23 cellular contexts compared by ENCODE assay signal in the genomic region with DNA sequence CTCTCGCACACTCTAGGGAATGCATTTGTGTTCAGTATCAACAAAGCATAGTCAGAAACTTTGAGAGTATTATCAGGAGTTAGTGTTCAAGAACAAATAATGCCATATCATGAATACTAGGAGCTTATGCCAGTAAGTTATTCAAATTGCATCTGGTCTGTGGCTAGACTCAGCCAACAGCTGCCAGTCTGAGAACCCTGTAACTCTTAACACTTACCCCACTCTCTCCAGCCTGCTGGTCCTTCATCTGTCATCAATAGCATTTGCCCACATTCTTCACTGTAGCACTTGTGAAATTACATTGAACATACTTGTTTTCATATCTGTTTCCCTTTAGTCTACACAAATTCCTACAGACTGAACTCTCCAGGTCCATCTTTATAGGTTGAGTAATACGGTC.
DNase-seq lines count a peak whose midpoint lies in the region; ATAC-seq and TF ChIP-seq lines count a peak whose summit lies in the region.
"Had no signal": no experiment of that assay in that cellular context is flagged by ENCODE, and none has a peak within 500 bp of the region (broad histone marks: within the 10 kb centered on the region; RNA-seq: fewer than 3 reads in every experiment).

No MANE protein-coding gene starts in this region.

- intact Hi-C loops in activated CD4-positive, alpha-beta memory T cell treated with anti-CD3 and anti-CD28 coated beads for 36 hours (cut with micrococcal nuclease), result no loop called here

- peak overlapping the region; percentile 53 for H2AFZ ChIP-seq in smooth muscle cell (ENCODE audit: low read depth)
- H2AFZ ChIP-seq: GM23338 had no signal

- ATAC-seq in HG03565 (IDR thresholded peaks at IDR 0.05; ENCODE audit: unreplicated experiment), result no peak
- no peak for ATAC-seq in HG02970 (IDR thresholded peaks at IDR 0.05; ENCODE audit: low FRiP score, unreplicated experiment)
- ATAC-seq: A549, GM12878, GM23338, HCT116 had no signal

- no peaks in the 10 kb centered on the region for H3F3A ChIP-seq in smooth muscle cell (ENCODE audit: low read depth)

- TF ChIP-seq CTCF in fibroblast of pulmonary artery (IDR thresholded peaks at IDR 0.05; ENCODE audit: low read length, missing control alignments), result no peak
- no peak for TF ChIP-seq CTCF in nephron (IDR thresholded peaks at IDR 0.05; ENCODE audit: unreplicated experiment in 3 of 3)
- no peak for TF ChIP-seq CTCF in smooth muscle cell (IDR thresholded peaks at IDR 0.05; ENCODE audit: borderline replicate concordance, insufficient read depth, poor library complexity, severe bottlenecking)

- peaks cover 20% of the 10 kb centered on the region for H3K4me1 Mint-ChIP-seq in nephron
- H3K4me1 Mint-ChIP-seq in activated CD4-positive, alpha-beta memory T cell treated with anti-CD3 and anti-CD28 coated beads for 36 hours (ENCODE audit: low read depth), result no peaks in the 10 kb centered on the region
- H3K4me1 Mint-ChIP-seq: B cell; CD8-positive, alpha-beta memory T cell; GM23338; H9 had no signal

- H3K79me2 ChIP-seq in smooth muscle cell (ENCODE audit: low read depth), result no peaks in the 10 kb centered on the region

- DNase-seq in LHCN-M2 (ENCODE audit: low read depth), result peak; percentile 70
- DNase-seq in fibroblast of pulmonary artery (ENCODE audit: low read depth), result peak; percentile 4
- DNase-seq in smooth muscle cell (lab: John Stamatoyannopoulos, UW; ENCODE audit: unreplicated experiment), result no peak
- DNase-seq in activated CD4-positive, alpha-beta memory T cell treated with anti-CD3 and anti-CD28 coated beads for 36 hours, result no peak
- DNase-seq: 8988T; ACHN; CD4-positive, alpha-beta T cell; CD8-positive, alpha-beta memory T cell; DMS 273 treated with DMSO at 0.1 percent for 48 hours; DMS79; EL; GDM1; H9 had no signal

- no peak overlapping the region for H3K9ac ChIP-seq in smooth muscle cell (ENCODE audit: low read depth)
- H3K9ac ChIP-seq: BLaER1 had no signal

- H3K27ac Mint-ChIP-seq in nephron, result peak overlapping the region; percentile 9 to 58 (median 38)
- H3K27ac Mint-ChIP-seq in activated CD4-positive, alpha-beta memory T cell treated with anti-CD3 and anti-CD28 coated beads for 36 hours, result no peak overlapping the region
- H3K27ac Mint-ChIP-seq: B cell; CD4-positive, alpha-beta T cell; CD8-positive, alpha-beta memory T cell; GM23338; H9 had no signal

- H3K36me3 Mint-ChIP-seq in nephron (ENCODE audit: low read depth), result no peaks in the 10 kb centered on the region
- no peaks in the 10 kb centered on the region for H3K36me3 Mint-ChIP-seq in activated CD4-positive, alpha-beta memory T cell treated with anti-CD3 and anti-CD28 coated beads for 36 hours
- H3K36me3 Mint-ChIP-seq: CD8-positive, alpha-beta memory T cell had no signal

- POLR2A ChIA-PET in activated CD4-positive, alpha-beta memory T cell treated with anti-CD3 and anti-CD28 coated beads for 36 hours (lab: Charles Lee), result no interaction called here

- no peak overlapping the region for H3K27ac ChIP-seq in smooth muscle cell (ENCODE audit: low read depth)
- H3K27ac ChIP-seq: A549, BLaER1, C4-2B had no signal

- H3K27me3 ChIP-seq in smooth muscle cell (ENCODE audit: low read depth), result no peaks in the 10 kb centered on the region
- H3K27me3 ChIP-seq: BLaER1 had no signal

- peaks cover 2% of the 10 kb centered on the region for H3K9me3 Mint-ChIP-seq in nephron
- peaks cover 16% of the 10 kb centered on the region for H3K9me3 Mint-ChIP-seq in activated CD4-positive, alpha-beta memory T cell treated with anti-CD3 and anti-CD28 coated beads for 36 hours

- no peaks in the 10 kb centered on the region for H3K36me3 ChIP-seq in smooth muscle cell (ENCODE audit: low read depth)
- H3K36me3 ChIP-seq: BLaER1 had no signal

- H3K9me3 ChIP-seq in smooth muscle cell (replicated peaks; ENCODE audit: low read depth), result no peaks in the 10 kb centered on the region
- H3K9me3 ChIP-seq: A549, BLaER1 had no signal

- no peaks in the 10 kb centered on the region for H4K20me1 ChIP-seq in smooth muscle cell (ENCODE audit: low read depth)
- H4K20me1 ChIP-seq: BLaER1 had no signal

- H3K4me2 ChIP-seq in smooth muscle cell, result no peak overlapping the region
- H3K4me2 ChIP-seq: A549, BLaER1, GM23338 had no signal

- no peaks in the 10 kb centered on the region for H3K27me3 Mint-ChIP-seq in nephron (ENCODE audit: low read depth)
- no peaks in the 10 kb centered on the region for H3K27me3 Mint-ChIP-seq in activated CD4-positive, alpha-beta memory T cell treated with anti-CD3 and anti-CD28 coated beads for 36 hours
- H3K27me3 Mint-ChIP-seq: B cell; CD4-positive, alpha-beta T cell; CD8-positive, alpha-beta memory T cell had no signal

- CTCF ChIA-PET in activated CD4-positive, alpha-beta memory T cell treated with anti-CD3 and anti-CD28 coated beads for 36 hours (lab: Charles Lee), result no interaction called here

- no peak overlapping the region for H3K4me3 Mint-ChIP-seq in nephron
- H3K4me3 Mint-ChIP-seq in activated CD4-positive, alpha-beta memory T cell treated with anti-CD3 and anti-CD28 coated beads for 36 hours, result no peak overlapping the region
- H3K4me3 Mint-ChIP-seq: B cell; CD4-positive, alpha-beta T cell; CD8-positive, alpha-beta memory T cell; GM23338; H9 had no signal

- H3K4me1 ChIP-seq in smooth muscle cell (ENCODE audit: low read depth), result no peaks in the 10 kb centered on the region
- H3K4me1 ChIP-seq: A549, BLaER1 had no signal

- H3K4me3 ChIP-seq in fibroblast of pulmonary artery (replicated peaks; ENCODE audit: low read depth, low read length) (no peak overlapping the region), smooth muscle cell (no peak overlapping the region)
- H3K4me3 ChIP-seq: A549, BLaER1, GM12878, GM23338 had no signal

- WGBS in smooth muscle cell (ENCODE audit: low lambda C conversion rate), result 69% methylated on average over 2 of the region's 2 CpGs

Comparison
In these comparisons a context has a peak if more than half of its experiments do, and no peak if none do; other contexts are left out.
1. DNase-seq: peak in LHCN-M2 (single experiment) and fibroblast of pulmonary artery (single experiment); none in smooth muscle cell (single experiment) and activated CD4-positive, alpha-beta memory T cell treated with anti-CD3 and anti-CD28 coated beads for 36 hours (single experiment).